ENCODE assay signal across 9 cellular contexts in the genomic region with DNA sequence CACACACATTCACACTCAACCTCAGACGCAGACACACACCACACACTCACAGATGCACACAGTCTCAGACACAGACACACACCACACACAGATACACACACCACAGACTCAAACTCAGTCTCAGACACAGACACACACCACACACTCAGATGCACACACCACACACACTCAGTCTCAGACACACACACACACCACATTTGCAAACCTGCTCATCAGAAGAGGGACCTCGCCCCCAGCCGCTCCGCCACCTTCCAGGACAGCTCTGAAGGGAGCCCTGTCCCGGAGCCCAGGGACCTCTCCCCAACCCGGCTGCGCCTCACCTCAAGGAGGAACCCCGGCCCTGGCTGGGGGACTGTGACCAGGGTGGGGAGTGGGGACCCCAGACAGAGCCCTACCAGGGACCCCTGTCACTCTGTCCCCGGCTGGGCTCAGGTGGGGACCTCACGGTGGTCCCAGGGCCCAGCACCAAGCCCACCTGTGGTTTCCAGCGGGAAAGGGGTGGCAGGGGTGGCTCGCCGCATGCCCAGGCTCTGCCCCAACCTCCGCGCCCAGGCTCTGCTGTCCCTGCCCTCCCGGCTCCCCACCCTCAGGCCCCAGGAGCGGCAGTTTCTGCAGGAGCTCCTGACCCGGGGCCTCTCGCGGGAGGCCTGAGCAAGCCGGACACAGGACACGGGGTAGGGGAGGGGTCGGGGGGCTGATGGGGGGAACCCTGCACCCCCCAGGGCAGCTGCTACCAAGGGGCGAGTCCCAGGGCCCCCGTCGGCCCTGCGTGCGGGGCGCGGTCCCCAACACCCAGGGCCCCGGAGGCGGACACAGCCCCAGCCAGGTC. TPM values are rescaled to one million over a fixed set of nuclear protein-coding genes. Genes with fewer than 3 reads are reported as not detected.
DNase-seq lines count a peak whose midpoint lies in the region; ATAC-seq, FAIRE-seq and TF ChIP-seq lines count a peak whose summit lies in the region.
"Had no signal": no experiment of that assay in that cellular context is flagged by ENCODE, and none has a peak within 500 bp of the region (broad histone marks: within the 10 kb centered on the region; RNA-seq: fewer than 3 reads in every experiment).

No MANE protein-coding gene starts in this region.

- H3K9me3 ChIP-seq in iPS-20b (ENCODE audit: insufficient read depth, low read depth, low read length), result peaks cover 15% of the 10 kb centered on the region

- FAIRE-seq in H54 (lab: Jason Lieb, UNC), result no peak

- H3K4me1 ChIP-seq in iPS-20b (ENCODE audit: insufficient read depth, low read length), result no peaks in the 10 kb centered on the region; the same call in 1 of the 2 replicates

- H3K4me1 Mint-ChIP-seq in activated T-helper 17 cell treated with anti-CD3 and anti-CD28 coated beads, Interleukin-2, amount 50 U/mL, for 72 hours, result peaks cover 9% of the 10 kb centered on the region

- H3K36me3 Mint-ChIP-seq in activated T-helper 17 cell treated with anti-CD3 and anti-CD28 coated beads, Interleukin-2, amount 50 U/mL, for 72 hours (ENCODE audit: low read depth), result no peaks in the 10 kb centered on the region

- peak overlapping the region; percentile 49; the same call in 1 of the 2 replicates for H3K4me3 ChIP-seq in iPS-20b (ENCODE audit: low read length)

- H3K27ac Mint-ChIP-seq in activated T-helper 17 cell treated with anti-CD3 and anti-CD28 coated beads, Interleukin-2, amount 50 U/mL, for 72 hours, result no peak overlapping the region

- H3K27me3 ChIP-seq in iPS-20b (ENCODE audit: insufficient read depth, low read length), result peaks cover 31% of the 10 kb centered on the region

- in situ Hi-C loops in ACHN (cut with HindIII; ENCODE audit: low pct_ligation_motif_present, low pct_unique_long_range_greater_than_20kb, low sequenced_read_pairs), result no loop called here

- no peaks in the 10 kb centered on the region for H3K36me3 ChIP-seq in iPS-20b (ENCODE audit: insufficient read depth, low read depth, low read length)

- H3K9me3 Mint-ChIP-seq in activated T-helper 17 cell treated with anti-CD3 and anti-CD28 coated beads, Interleukin-2, amount 50 U/mL, for 72 hours, result no peaks in the 10 kb centered on the region

- H3K27me3 Mint-ChIP-seq in activated T-helper 17 cell treated with anti-CD3 and anti-CD28 coated beads, Interleukin-2, amount 50 U/mL, for 72 hours, result peaks cover 14% of the 10 kb centered on the region

- peak overlapping the region; percentile 52 for H3K4me3 Mint-ChIP-seq in activated T-helper 17 cell treated with anti-CD3 and anti-CD28 coated beads, Interleukin-2, amount 50 U/mL, for 72 hours

- TF ChIP-seq POLR2A in H54 (IDR thresholded peaks at IDR 0.05; ENCODE audit: low read depth, low read length), result 0 out of 2 replicates have a peak, but pooled peaks have one; percentile 16

- H3K27ac ChIP-seq in iPS-20b (ENCODE audit: low read length), result no peak overlapping the region

- H3K9ac ChIP-seq in iPS-20b (ENCODE audit: low read depth, low read length), result no peak overlapping the region

- no peak for DNase-seq in H54 (ENCODE audit: insufficient read length, low spot score)
- DNase-seq in stimulated activated naive CD8-positive, alpha-beta T cell treated with anti-CD3 and anti-CD28 coated beads, Interleukin-15, Interleukin-2, amounts not matched to agents 100 U/mL and 50 U/mL, for 24 hours, result no peak
- no peak for DNase-seq in NCI-H1436 treated with DMSO at 0.1 percent for 48 hours (lab: John Stamatoyannopoulos, UW)
- no peak for DNase-seq in ACHN
- DNase-seq in SHP77 (lab: John Stamatoyannopoulos, UW), result no peak

- ATAC-seq in activated T-helper 17 cell treated with anti-CD3 and anti-CD28 coated beads, Interleukin-2, amount 50 U/mL, for 72 hours (replicated peaks), result no peak
- peak; percentile 10 for ATAC-seq in stimulated activated naive CD8-positive, alpha-beta T cell treated with anti-CD3 and anti-CD28 coated beads, Interleukin-15, Interleukin-2, amounts not matched to agents 100 U/mL and 50 U/mL, for 24 hours
- no peak for ATAC-seq in GM21717 (IDR thresholded peaks at IDR 0.05; ENCODE audit: unreplicated experiment)

RNA-seq across cellular contexts. Expression of gene COL6A2, which starts 0.7 kb away (rescaled TPM):
- 10 to 100 TPM in 1 of 2 donors, 1 to 10 TPM in 1; 3.3 to 10.1 TPM for total RNA-seq in activated T-helper 17 cell treated with anti-CD3 and anti-CD28 coated beads, Interleukin-2, amount 50 U/mL, for 72 hours

RNA-seq across cellular contexts. Expression of gene FTCD, which starts 58.2 kb away (rescaled TPM):
- total RNA-seq in activated T-helper 17 cell treated with anti-CD3 and anti-CD28 coated beads, Interleukin-2, amount 50 U/mL, for 72 hours, result under 1 TPM in 1 of 2 donors, not detected in 1; 0.24 TPM
- total RNA-seq: dermis microvascular lymphatic vessel endothelial cell had no signal
